ENCODE assay signal across 8 cellular contexts in the genomic region with DNA sequence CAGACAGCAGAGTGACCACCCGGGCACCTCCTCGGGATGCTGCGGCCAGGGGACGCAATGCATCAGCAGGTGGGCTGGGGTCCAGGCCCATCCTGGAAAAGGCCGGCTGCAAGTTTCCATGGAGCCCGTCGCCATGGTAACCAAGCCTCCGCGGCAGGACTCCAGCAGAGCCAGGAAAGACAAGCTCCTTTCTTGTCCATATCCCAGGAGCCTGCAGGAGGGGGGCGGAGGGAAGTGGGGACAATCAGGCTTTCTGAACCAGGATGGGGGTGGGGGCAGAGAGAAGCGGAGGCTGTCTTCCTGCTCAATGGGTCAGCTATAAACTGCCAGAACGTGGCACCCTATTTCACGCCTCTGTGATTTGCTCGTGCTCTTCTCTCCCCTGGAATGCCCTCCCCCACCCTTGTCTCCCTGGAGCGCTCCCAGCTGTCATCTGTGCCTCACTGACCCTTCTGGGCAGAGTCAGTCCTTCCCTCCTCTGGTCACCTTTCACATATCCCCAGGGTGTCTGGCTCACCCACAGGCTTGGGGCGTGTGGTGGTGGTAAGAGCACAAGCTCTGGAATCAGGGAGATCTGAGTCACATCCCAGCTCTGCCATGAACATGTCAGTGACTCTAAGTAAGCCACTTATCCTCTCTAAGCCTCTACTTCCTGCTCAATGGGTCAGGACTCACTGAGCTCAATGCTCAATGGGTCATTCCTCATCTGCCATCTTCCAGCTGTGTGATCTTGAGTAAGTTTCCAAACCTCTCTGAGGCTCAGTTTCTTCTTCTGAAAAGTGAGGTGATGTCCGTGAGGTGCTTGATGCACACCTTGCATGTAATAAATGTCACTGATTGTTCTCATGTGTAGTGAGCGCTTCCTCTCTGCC. TPM values are rescaled to one million over a fixed set of nuclear protein-coding genes. Genes with fewer than 3 reads are reported as not detected.
A peak's percentile ranks its signal among the peaks of the same experiment; 100 is the strongest.
DNase-seq lines count a peak whose midpoint lies in the region; ATAC-seq and TF ChIP-seq lines count a peak whose summit lies in the region.

No MANE protein-coding gene starts in this region.

- H3K4me1 ChIP-seq in prostate gland (replicated peaks), result no peaks in the 10 kb centered on the region

- no peak overlapping the region for H3K27ac Mint-ChIP-seq in T-helper 17 cell

- H3K36me3 ChIP-seq in prostate gland, result no peaks in the 10 kb centered on the region

- TF ChIP-seq CTCF in prostate gland (IDR thresholded peaks at IDR 0.05), result no peak

- intact Hi-C loops in head of caudate nucleus (cut with DNase I) (no loop called here), prostate gland (cut with DNase I) (no loop called here)

- H3K4me1 Mint-ChIP-seq in T-helper 17 cell, result peaks cover 4% of the 10 kb centered on the region

- H3K4me3 Mint-ChIP-seq in T-helper 17 cell, result peak overlapping the region; percentile 31

- 17% methylated on average over 18 of the region's 18 CpGs for WGBS in prostate gland

- CTCF ChIA-PET in HEK293T (lab: Yijun Ruan, JAX), result interaction anchor here (0.6 to 1.6 kb wide), 3 partner anchors 37 to 465 kb away, joined by 3 to 4 read pairs (median 3); no protein-coding TSS in a partner anchor

- TF ChIP-seq POLR2A in prostate gland (IDR thresholded peaks at IDR 0.05), result no peak

- H3K27ac ChIP-seq in prostate gland, result peak overlapping the region; percentile 46 to 61

- no peaks in the 10 kb centered on the region for H3K27me3 ChIP-seq in prostate gland (replicated peaks; ENCODE audit: insufficient read depth)

- H3K36me3 Mint-ChIP-seq in T-helper 17 cell (ENCODE audit: low read depth), result peaks cover 10% of the 10 kb centered on the region

- H3K27me3 Mint-ChIP-seq in T-helper 17 cell, result peaks cover 48% of the 10 kb centered on the region

- H3K4me3 ChIP-seq in prostate gland, result no peak overlapping the region

- DNase-seq in HEK293T (ENCODE audit: extremely low spot score) (peak; percentile 55), T-helper 17 cell (no peak), head of caudate nucleus (peak; percentile 84 to 97 (median 92)), prostate gland (ENCODE audit: low spot score) (peak; percentile 17), GF-D8 (lab: John Stamatoyannopoulos, UW) (no peak), NCI-H1436 treated with DMSO at 0.1 percent for 48 hours (lab: John Stamatoyannopoulos, UW) (no peak)
- no peak for DNase-seq in stimulated activated CD4-positive, alpha-beta T cell treated with anti-CD3 and anti-CD28 coated beads, Interleukin-4, amount 100 ng/mL, for 4 hours
- no peak for DNase-seq in activated effector memory CD4-positive, alpha-beta T cell treated with anti-CD3 and anti-CD28 coated beads, Interleukin-2, amount 50 U/mL, for 16 hours

- H3K9me3 ChIP-seq in T-helper 17 cell (ENCODE audit: control insufficient read depth, low read length, poor library complexity, severe bottlenecking) (no peaks in the 10 kb centered on the region), prostate gland (no peaks in the 10 kb centered on the region)

- ATAC-seq in T-helper 17 cell, result no peak

- POLR2A ChIA-PET in HEK293T (lab: Yijun Ruan, JAX), result no interaction called here

TF ChIP-seq in HEK293T, 16 proteins besides CTCF, POLR2A, EP300 and RAD21:
- TF ChIP-seq, protein P1, sequence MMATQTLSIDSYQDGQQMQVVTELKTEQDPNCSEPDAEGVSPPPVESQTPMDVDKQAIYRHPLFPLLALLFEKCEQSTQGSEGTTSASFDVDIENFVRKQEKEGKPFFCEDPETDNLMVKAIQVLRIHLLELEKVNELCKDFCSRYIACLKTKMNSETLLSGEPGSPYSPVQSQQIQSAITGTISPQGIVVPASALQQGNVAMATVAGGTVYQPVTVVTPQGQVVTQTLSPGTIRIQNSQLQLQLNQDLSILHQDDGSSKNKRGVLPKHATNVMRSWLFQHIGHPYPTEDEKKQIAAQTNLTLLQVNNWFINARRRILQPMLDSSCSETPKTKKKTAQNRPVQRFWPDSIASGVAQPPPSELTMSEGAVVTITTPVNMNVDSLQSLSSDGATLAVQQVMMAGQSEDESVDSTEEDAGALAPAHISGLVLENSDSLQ (IDR thresholded peaks at IDR 0.05), result no peak
- TF ChIP-seq CTBP1 (IDR thresholded peaks at IDR 0.05; ENCODE audit: borderline replicate concordance), result no peak
- no peak for TF ChIP-seq SUZ12 (IDR thresholded peaks at IDR 0.05)
- no peak for TF ChIP-seq L3MBTL2 (conservative IDR thresholded peaks at IDR 0.05)
- no peak for TF ChIP-seq ZNF384 (IDR thresholded peaks at IDR 0.05)
- TF ChIP-seq ELF4 (IDR thresholded peaks at IDR 0.05), result no peak
- no peak for TF ChIP-seq FOXK2 (IDR thresholded peaks at IDR 0.05)
- TF ChIP-seq FOXA1 (IDR thresholded peaks at IDR 0.05), result no peak
- TF ChIP-seq TARDBP (IDR thresholded peaks at IDR 0.05), result no peak
- TF ChIP-seq ARNT (IDR thresholded peaks at IDR 0.05), result no peak
- TF ChIP-seq HDGF (IDR thresholded peaks at IDR 0.05; ENCODE audit: borderline replicate concordance), result no peak
- no peak for TF ChIP-seq SP1 (IDR thresholded peaks at IDR 0.05)
- TF ChIP-seq NFRKB (IDR thresholded peaks at IDR 0.05), result no peak
- TF ChIP-seq BHLHE40 (IDR thresholded peaks at IDR 0.05; ENCODE audit: borderline replicate concordance), result no peak
- TF ChIP-seq LEF1 (IDR thresholded peaks at IDR 0.05; ENCODE audit: borderline replicate concordance), result no peak
- no peak for TF ChIP-seq FOXM1 (IDR thresholded peaks at IDR 0.05; ENCODE audit: borderline replicate concordance)

RNA-seq across cellular contexts. Expression of a gene that starts 58.9 kb away (rescaled TPM):
- total RNA-seq in T-helper 17 cell (100 to 1,000 TPM; 563 to 601 TPM), prostate gland (10 to 100 TPM; 14.9 to 39.1 TPM)

Comparison
In these comparisons a context has a peak if more than half of its experiments do, and no peak if none do; other contexts are left out.
1. DNase-seq: peak in HEK293T (single experiment), head of caudate nucleus (42 of 42) and prostate gland (single experiment); none in T-helper 17 cell (0 of 3), GF-D8 (single experiment), stimulated activated CD4-positive, alpha-beta T cell treated with anti-CD3 and anti-CD28 coated beads, Interleukin-4, amount 100 ng/mL, for 4 hours (0 of 2), activated effector memory CD4-positive, alpha-beta T cell treated with anti-CD3 and anti-CD28 coated beads, Interleukin-2, amount 50 U/mL, for 16 hours (single experiment) and NCI-H1436 treated with DMSO at 0.1 percent for 48 hours (single experiment).
2. RNA of a gene that starts 58.9 kb away (total RNA-seq): 563 to 601 TPM in T-helper 17 cell; 14.9 to 39.1 TPM in prostate gland; every median in the first group is over 10 times any median in the second.